ENCODE assay signal across 9 cellular contexts in genomic region chr6:152309648-152310047, GRCh38.
A peak's percentile ranks its signal among the peaks of the same experiment; 100 is the strongest.
DNase-seq lines count a peak whose midpoint lies in the region; ATAC-seq and TF ChIP-seq lines count a peak whose summit lies in the region.
"Had no signal": no experiment of that assay in that cellular context is flagged by ENCODE, and none has a peak within 500 bp of the region (broad histone marks: within the 10 kb centered on the region; RNA-seq: fewer than 3 reads in every experiment).

No MANE protein-coding gene starts in this region.

- H3K36me3 ChIP-seq in PC-3 (ENCODE audit: low read depth, low read length) (no peaks in the 10 kb centered on the region), mesendoderm (ENCODE audit: control insufficient read depth, insufficient read depth, low read length) (no peaks in the 10 kb centered on the region), thyroid gland (peaks cover 39 to 42% of the 10 kb centered on the region in 2 donors)

- no peak overlapping the region for H2BK5ac ChIP-seq in mesendoderm (ENCODE audit: low read length)

- CTCF ChIA-PET in PC-3 (lab: Charles Lee): no interaction called here

- H3K23ac ChIP-seq in mesendoderm (ENCODE audit: low read length): no peak overlapping the region

- WGBS in mesendoderm (ENCODE audit: extremely low coverage, insufficient coverage, low lambda C conversion rate): no CpG with 5 or more reads among the region's 6 CpGs
- WGBS in thyroid gland, 2 donors: 74 to 90% methylated on average over 6 of the region's 6 CpGs

- no peaks in the 10 kb centered on the region for H3K4me1 ChIP-seq in PC-3 (ENCODE audit: insufficient read depth, low read length)
- H3K4me1 ChIP-seq in mesendoderm (ENCODE audit: control insufficient read depth, low read depth, low read length): peaks cover 1% of the 10 kb centered on the region
- peaks cover 0 to 5% of the 10 kb centered on the region in 2 donors for H3K4me1 ChIP-seq in thyroid gland

- H3K79me2 ChIP-seq in PC-3 (ENCODE audit: low read length): no peaks in the 10 kb centered on the region
- H3K79me2 ChIP-seq in mesendoderm (ENCODE audit: control insufficient read depth, insufficient read depth, low read length): no peaks in the 10 kb centered on the region

- no peak overlapping the region for H3K27ac ChIP-seq in PC-3 (ENCODE audit: low read length)
- H3K27ac ChIP-seq in mesendoderm (ENCODE audit: low read depth, low read length): no peak overlapping the region
- H3K27ac ChIP-seq in thyroid gland: no peak overlapping the region

- H3K4me2 ChIP-seq in PC-3 (ENCODE audit: low read length): no peak overlapping the region
- H3K4me2 ChIP-seq in mesendoderm (ENCODE audit: low read length): no peak overlapping the region

- H4K5ac ChIP-seq in mesendoderm (ENCODE audit: low read length): no peak overlapping the region

- no peak overlapping the region for H3K18ac ChIP-seq in mesendoderm (ENCODE audit: low read length)

- TF ChIP-seq POLR2A in thyroid gland (IDR thresholded peaks at IDR 0.05): no peak

- H3K27me3 ChIP-seq in PC-3 (ENCODE audit: low read length) (no peaks in the 10 kb centered on the region), mesendoderm (ENCODE audit: insufficient read depth, low read length, poor library complexity) (no peaks in the 10 kb centered on the region), thyroid gland (no peaks in the 10 kb centered on the region)

- H3K4me3 ChIP-seq in PC-3 (ENCODE audit: low read length) (no peak overlapping the region), mesendoderm (ENCODE audit: low read length) (no peak overlapping the region), thyroid gland (replicated peaks in 1 of 3) (no peak overlapping the region)

- TF ChIP-seq CTCF in PC-3 (conservative IDR thresholded peaks at IDR 0.05; ENCODE audit: low read depth, low read length) (no peak), thyroid gland (IDR thresholded peaks at IDR 0.05) (no peak)

- no peaks in the 10 kb centered on the region for H3K79me1 ChIP-seq in mesendoderm (ENCODE audit: low read length)

- BruUV-seq in PC-3 (replicated peaks; lab: Mats Ljungman, UMichigan): no TSS peak

- H4K8ac ChIP-seq in mesendoderm (ENCODE audit: low read depth, low read length): no peak overlapping the region

- H3K56ac ChIP-seq in mesendoderm (ENCODE audit: low read length): no peak overlapping the region

- no peak overlapping the region for H2BK120ac ChIP-seq in mesendoderm (ENCODE audit: low read depth, low read length)

- POLR2A ChIA-PET in PC-3 (lab: Charles Lee; ENCODE audit: unreplicated experiment): no interaction called here

- no peaks in the 10 kb centered on the region for H4K20me1 ChIP-seq in PC-3 (ENCODE audit: low read length)

- H3K9me2 ChIP-seq in PC-3 (replicated peaks; ENCODE audit: low read length): no peaks in the 10 kb centered on the region

- DNase-seq in PC-3 (peak; percentile 62), DMS79 (lab: John Stamatoyannopoulos, UW) (no peak), mesendoderm (no peak), NCI-H2081 treated with DMSO at 0.1 percent for 48 hours (lab: John Stamatoyannopoulos, UW) (no peak), thyroid gland (no peak)
- DNase-seq in activated effector memory CD4-positive, alpha-beta T cell treated with Interleukin-2 at 50 U/mL for 16 hours: peak; percentile 72
- peak; percentile 64 to 68 for DNase-seq in stimulated activated CD4-positive, alpha-beta T cell treated with anti-CD3 and anti-CD28 coated beads, Interleukin-2, amount 100 ng/mL, for 24 hours
- DNase-seq: activated B cell treated with CpG ODN at 0.5 μM for 24 hours had no signal

- H2BK15ac ChIP-seq in mesendoderm (replicated peaks; ENCODE audit: low read depth): no peak overlapping the region

- no peaks in the 10 kb centered on the region for H3F3A ChIP-seq in PC-3 (ENCODE audit: low read length, unreplicated experiment)

- H2AFZ ChIP-seq in PC-3 (ENCODE audit: low read length): no peak overlapping the region

- H3K9me3 ChIP-seq in PC-3 (ENCODE audit: low read length) (no peaks in the 10 kb centered on the region), thyroid gland (no peaks in the 10 kb centered on the region)

- H2AK5ac ChIP-seq in mesendoderm (ENCODE audit: low read length): no peak overlapping the region

- H3K9ac ChIP-seq in PC-3 (ENCODE audit: low read length) (no peak overlapping the region), mesendoderm (ENCODE audit: low read length) (no peak overlapping the region)

- no peak overlapping the region for H3K4ac ChIP-seq in mesendoderm (ENCODE audit: low read depth, low read length)

- intact Hi-C loops in PC-3 (cut with micrococcal nuclease) (no loop called here), thyroid gland (cut with DNase I) (no loop called here)

- ATAC-seq in GM18861 (IDR thresholded peaks at IDR 0.05; ENCODE audit: unreplicated experiment): peak; percentile 63
- peak; percentile 82 for ATAC-seq in PC-3

Comparison
In these comparisons a context has a peak if more than half of its experiments do, and no peak if none do; other contexts are left out.
1. DNase-seq: peak in PC-3 (single experiment), activated effector memory CD4-positive, alpha-beta T cell treated with Interleukin-2 at 50 U/mL for 16 hours (single experiment) and stimulated activated CD4-positive, alpha-beta T cell treated with anti-CD3 and anti-CD28 coated beads, Interleukin-2, amount 100 ng/mL, for 24 hours (2 of 2); none in DMS79 (single experiment), mesendoderm (single experiment), NCI-H2081 treated with DMSO at 0.1 percent for 48 hours (single experiment) and thyroid gland (0 of 2).